In genomic region chr3:170180952-170181876, GRCh38 we compare ENCODE assay signal across 1 cellular context.
A peak's percentile ranks its signal among the peaks of the same experiment; 100 is the strongest.
TF ChIP-seq lines count a peak whose summit lies in the region.

TSS of gene PHC3 (minus strand) at chr3:170181733. CDS start at chr3:170181715, 18 bp downstream.

TF ChIP-seq in SK-N-SH, 30 proteins besides CTCF, POLR2A, EP300 and RAD21 (continued from another document):
- TF ChIP-seq USF2 (IDR thresholded peaks at IDR 0.05; ENCODE audit: borderline replicate concordance, low read depth, low read length), result peak; percentile 87; the same call in 1 of the 2 replicates
- TF ChIP-seq, protein P1, sequence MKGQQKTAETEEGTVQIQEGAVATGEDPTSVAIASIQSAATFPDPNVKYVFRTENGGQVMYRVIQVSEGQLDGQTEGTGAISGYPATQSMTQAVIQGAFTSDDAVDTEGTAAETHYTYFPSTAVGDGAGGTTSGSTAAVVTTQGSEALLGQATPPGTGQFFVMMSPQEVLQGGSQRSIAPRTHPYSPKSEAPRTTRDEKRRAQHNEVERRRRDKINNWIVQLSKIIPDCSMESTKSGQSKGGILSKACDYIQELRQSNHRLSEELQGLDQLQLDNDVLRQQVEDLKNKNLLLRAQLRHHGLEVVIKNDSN (IDR thresholded peaks at IDR 0.05; ENCODE audit: borderline replicate concordance, low read depth), result peak; percentile 96
- no peak for TF ChIP-seq RFX5 (IDR thresholded peaks at IDR 0.05; ENCODE audit: low read length)
- TF ChIP-seq CHD2 (IDR thresholded peaks at IDR 0.05; ENCODE audit: low read length, partially characterized antibody), result peak; percentile 39
- TF ChIP-seq GABPA (IDR thresholded peaks at IDR 0.05; ENCODE audit: low read depth), result no peak
- 0 out of 2 replicates have a peak, but pooled peaks have one; percentile 33 for TF ChIP-seq RCOR1 (IDR thresholded peaks at IDR 0.05; ENCODE audit: low read length)
- TF ChIP-seq YY1 (IDR thresholded peaks at IDR 0.05; ENCODE audit: low read depth), result peak; percentile 89
- no peak for TF ChIP-seq FOSL2 (IDR thresholded peaks at IDR 0.05; ENCODE audit: borderline replicate concordance, low read depth)
